Comparison of ENCODE assay signal across 1 cellular context in the genomic region with DNA sequence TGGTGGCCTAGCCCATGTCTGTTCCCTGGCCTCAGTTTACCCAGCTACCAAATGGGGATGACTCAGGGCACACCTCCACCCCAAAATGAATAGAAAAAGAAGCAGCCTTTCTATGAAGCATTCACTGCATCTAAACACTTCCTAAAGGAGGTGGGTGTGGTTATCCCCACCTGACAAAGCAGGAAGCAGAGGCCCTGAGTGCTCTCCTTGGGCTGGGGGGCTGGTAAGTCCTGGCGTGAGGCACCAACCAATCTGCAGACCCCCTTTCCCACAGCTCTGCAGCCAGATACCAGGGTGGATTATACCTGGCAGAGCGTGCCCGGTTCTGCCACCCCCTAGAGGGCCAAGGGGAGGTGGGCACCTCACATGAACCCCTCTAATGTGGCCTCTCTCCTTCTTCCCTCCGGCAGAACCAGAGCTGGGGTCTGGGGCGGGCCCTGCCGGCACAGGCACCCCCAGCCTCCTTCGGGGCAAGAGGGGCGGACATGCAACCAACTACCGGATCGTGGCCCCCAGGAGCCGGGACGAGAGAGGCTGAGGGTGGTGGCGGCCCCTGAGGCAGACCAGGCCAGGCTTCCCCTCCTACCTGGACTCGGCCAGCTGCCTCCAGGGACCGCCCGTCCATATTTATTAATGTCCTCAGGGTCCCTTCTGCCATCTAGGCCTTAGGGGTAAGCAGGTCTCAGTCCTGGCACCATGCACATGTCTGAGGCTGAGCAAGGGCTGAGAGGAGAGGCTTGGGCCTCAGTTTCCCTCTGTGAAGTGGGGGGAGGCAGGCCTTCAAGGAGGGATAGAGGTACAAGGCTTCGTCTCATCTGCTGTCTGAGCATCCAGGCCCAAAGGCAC.
TF ChIP-seq lines count a peak whose summit lies in the region.

No MANE protein-coding gene starts in this region.

TF ChIP-seq in K562, 482 proteins besides CTCF, POLR2A, EP300 and RAD21:
- TF ChIP-seq RBM25 (IDR thresholded peaks at IDR 0.05; ENCODE audit: low read depth, low read length, severe bottlenecking) (peak; percentile 36), ZNF407 (IDR thresholded peaks at IDR 0.05; ENCODE audit: low read depth) (no peak), RBM22 (IDR thresholded peaks at IDR 0.05; ENCODE audit: low read depth, low read length, poor library complexity, severe bottlenecking) (peak; percentile 48), ZNF75A (CRISPR knock-in tag; IDR thresholded peaks at IDR 0.05) (no peak), POLR2G (IDR thresholded peaks at IDR 0.05; ENCODE audit: low read depth, low read length) (peak; percentile 59; the same call in 1 of the 2 replicates), RBFOX2 (IDR thresholded peaks at IDR 0.05; ENCODE audit: low read depth, low read length) (peak; percentile 43; the same call in 1 of the 2 replicates), BCL6 (CRISPR knock-in tag; IDR thresholded peaks at IDR 0.05) (no peak), FUS (optimal IDR thresholded peaks at IDR 0.05; ENCODE audit: low read depth, low read length) (no peak), RBM34 (IDR thresholded peaks at IDR 0.05; ENCODE audit: borderline replicate concordance, insufficient read depth, low read length) (no peak)
